8 cellular contexts compared by ENCODE assay signal in the genomic region with DNA sequence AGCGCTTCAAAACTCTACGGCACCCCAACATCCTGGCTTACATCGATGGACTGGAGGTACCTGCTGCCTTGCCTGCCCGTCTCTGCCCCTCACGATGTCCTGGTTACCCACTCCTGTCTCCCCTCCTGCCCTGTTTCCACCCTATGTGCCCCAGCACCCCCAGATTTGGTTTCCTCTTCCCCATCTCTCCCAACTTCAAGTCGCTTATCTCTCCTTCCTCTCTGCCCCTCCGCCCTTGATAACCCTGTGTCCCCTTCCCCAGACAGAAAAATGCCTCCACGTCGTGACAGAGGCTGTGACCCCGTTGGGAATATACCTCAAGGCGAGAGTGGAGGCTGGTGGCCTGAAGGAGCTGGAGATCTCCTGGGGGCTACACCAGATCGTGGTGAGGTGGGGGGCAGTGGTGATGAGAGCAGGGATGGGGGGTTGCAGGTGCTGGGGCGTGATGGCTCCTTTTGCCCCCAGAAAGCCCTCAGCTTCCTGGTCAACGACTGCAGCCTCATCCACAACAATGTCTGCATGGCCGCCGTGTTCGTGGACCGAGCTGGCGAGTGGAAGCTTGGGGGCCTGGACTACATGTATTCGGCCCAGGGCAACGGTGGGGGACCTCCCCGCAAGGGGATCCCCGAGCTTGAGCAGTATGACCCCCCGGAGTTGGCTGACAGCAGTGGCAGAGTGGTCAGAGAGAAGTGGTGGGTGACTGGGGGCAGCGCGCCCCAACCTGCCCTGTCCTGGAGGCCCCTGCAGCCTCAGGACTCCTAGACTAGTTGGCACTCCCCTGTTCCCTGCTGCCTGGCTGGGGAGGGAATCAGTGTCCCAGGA. TPM values are rescaled to one million over a fixed set of nuclear protein-coding genes. Genes with fewer than 3 reads are reported as not detected.
DNase-seq lines count a peak whose midpoint lies in the region; ATAC-seq and TF ChIP-seq lines count a peak whose summit lies in the region.

No MANE protein-coding gene starts in this region.

- no peaks in the 10 kb centered on the region for H3K9me3 Mint-ChIP-seq in WTC11

- in situ Hi-C loops in G401 (cut with HindIII; ENCODE audit: low sequenced_read_pairs), result no loop called here

- H3K27me3 ChIP-seq in right atrium auricular region (no peaks in the 10 kb centered on the region), skeletal muscle tissue (ENCODE audit: control insufficient read depth in 3 of 3, insufficient read depth in 3 of 3, low read length in 3 of 3) (no peaks in the 10 kb centered on the region)

- peak overlapping the region; percentile 100 for H3K4me3 ChIP-seq in right atrium auricular region
- peak overlapping the region; percentile 78 to 88 (median 78) for H3K4me3 ChIP-seq in skeletal muscle tissue (ENCODE audit: low read length in 3 of 3)

- H3K9me3 ChIP-seq in right atrium auricular region (no peaks in the 10 kb centered on the region), skeletal muscle tissue (ENCODE audit: control insufficient read depth in 3 of 3, low read length in 3 of 3) (no peaks in the 10 kb centered on the region)

- H3K27ac Mint-ChIP-seq in WTC11, result no peak overlapping the region; the same call in 1 of the 2 replicates

- peaks cover 10% of the 10 kb centered on the region for H3K36me3 Mint-ChIP-seq in WTC11

- no peak for TF ChIP-seq CTCF in WTC11 (IDR thresholded peaks at IDR 0.05)
- TF ChIP-seq CTCF in right atrium auricular region (IDR thresholded peaks at IDR 0.05), result no peak

- H3K27me3 Mint-ChIP-seq in WTC11 (ENCODE audit: low read depth), result peaks cover 11% of the 10 kb centered on the region

- POLR2A ChIA-PET in WTC11 (lab: Charles Lee), result interaction anchor here (1.1 to 2.1 kb wide), 4 partner anchors 18 to 172 kb away, joined by 4 to 11 read pairs (median 6); partner anchors contain the start of genes MALAT1 and TIGD3

- no peak for DNase-seq in WTC11 (ENCODE audit: low spot score)
- no peak for DNase-seq in right atrium auricular region (ENCODE audit: low spot score)
- DNase-seq in G401 (ENCODE audit: low spot score), result no peak
- no peak for DNase-seq in central memory CD4-positive, alpha-beta T cell
- no peak for DNase-seq in NCI-H1105 treated with DMSO at 0.1 percent for 48 hours (lab: John Stamatoyannopoulos, UW)

- peak overlapping the region; percentile 87 to 93 (median 89) for H3K9ac ChIP-seq in skeletal muscle tissue (ENCODE audit: low read depth in 1 of 3, low read length in 3 of 3)

- peak overlapping the region; percentile 94 for H3K27ac ChIP-seq in right atrium auricular region
- peak overlapping the region; percentile 87 for H3K27ac ChIP-seq in skeletal muscle tissue (ENCODE audit: low read depth, low read length)

- H3K4me1 ChIP-seq in right atrium auricular region (peaks cover 0 to 30% of the 10 kb centered on the region in 2 donors), skeletal muscle tissue (ENCODE audit: control insufficient read depth in 3 of 3, insufficient read depth in 3 of 3, low read length in 3 of 3) (peaks cover 19 to 23% (median 22%) of the 10 kb centered on the region in 3 donors)

- H3K36me3 ChIP-seq in right atrium auricular region (peaks cover 32% of the 10 kb centered on the region), skeletal muscle tissue (ENCODE audit: control insufficient read depth in 3 of 3, insufficient read depth in 3 of 3, low read length in 3 of 3) (peaks cover 31 to 36% (median 32%) of the 10 kb centered on the region in 3 donors)

- peaks cover 19% of the 10 kb centered on the region for H3K4me1 Mint-ChIP-seq in WTC11

- ATAC-seq in GM21737 (IDR thresholded peaks at IDR 0.05; ENCODE audit: unreplicated experiment), result peak; percentile 12
- no peak for ATAC-seq in WTC11
- ATAC-seq in GM18498 (IDR thresholded peaks at IDR 0.05; ENCODE audit: unreplicated experiment), result no peak

- CTCF ChIA-PET in WTC11 (lab: Charles Lee), result interaction anchor here (0.6 to 3.3 kb wide), 14 partner anchors 12 to 196 kb away, joined by 3 to 27 read pairs (median 6); partner anchors contain the start of genes FAM89B and ZNRD2

- peak overlapping the region; percentile 72 for H3K4me3 Mint-ChIP-seq in WTC11

TF ChIP-seq in WTC11, 78 proteins besides CTCF, POLR2A, EP300 and RAD21:
- TF ChIP-seq, protein P1, sequence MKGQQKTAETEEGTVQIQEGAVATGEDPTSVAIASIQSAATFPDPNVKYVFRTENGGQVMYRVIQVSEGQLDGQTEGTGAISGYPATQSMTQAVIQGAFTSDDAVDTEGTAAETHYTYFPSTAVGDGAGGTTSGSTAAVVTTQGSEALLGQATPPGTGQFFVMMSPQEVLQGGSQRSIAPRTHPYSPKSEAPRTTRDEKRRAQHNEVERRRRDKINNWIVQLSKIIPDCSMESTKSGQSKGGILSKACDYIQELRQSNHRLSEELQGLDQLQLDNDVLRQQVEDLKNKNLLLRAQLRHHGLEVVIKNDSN (CRISPR knock-in tag; IDR thresholded peaks at IDR 0.05), result no peak

RNA-seq across cellular contexts. Expression of gene SCYL1, which starts 1.0 kb away (rescaled TPM):
- total RNA-seq in WTC11 (2021), result 69.6 to 76.8 TPM (median 73.0 TPM) in 3 replicates
- total RNA-seq in right atrium auricular region, result 10 to 100 TPM; 71.8 to 89.7 TPM
- total RNA-seq in skeletal muscle tissue, result 36.0 TPM
- total RNA-seq in G401 (2014; rRNA removed; shearing (Covaris generic)), result 77.6 and 80.4 TPM in 2 replicates

RNA-seq across cellular contexts. Expression of gene MALAT1, which starts 27.0 kb away (rescaled TPM):
- 1,830 to 2,350 TPM (median 2,261 TPM) in 3 replicates for total RNA-seq in WTC11 (2021)
- 1,000 to 10,000 TPM; 2,120 to 2,577 TPM for total RNA-seq in right atrium auricular region
- 7,794 TPM for total RNA-seq in skeletal muscle tissue
- total RNA-seq in G401 (2014; rRNA removed; shearing (Covaris generic)), result 166 and 288 TPM in 2 replicates

RNA-seq across cellular contexts. Expression of gene LTBP3, which starts 32.3 kb away (rescaled TPM):
- total RNA-seq in WTC11 (2021) (15.9 to 23.6 TPM (median 20.7 TPM) in 3 replicates), right atrium auricular region (100 to 1,000 TPM; 114 to 161 TPM), skeletal muscle tissue (32.9 TPM)
- 32.5 and 53.2 TPM in 2 replicates for total RNA-seq in G401 (2014; rRNA removed; shearing (Covaris generic))

RNA-seq across cellular contexts. Expression of gene ZNRD2, which starts 44.4 kb away (rescaled TPM):
- total RNA-seq in WTC11 (2021) (54.8 to 70.9 TPM (median 55.7 TPM) in 3 replicates), right atrium auricular region (10 to 100 TPM; 36.1 to 50.6 TPM), skeletal muscle tissue (23.0 TPM)
- total RNA-seq in G401 (2014; rRNA removed; shearing (Covaris generic)), result 72.3 and 72.7 TPM in 2 replicates

RNA-seq across cellular contexts. Expression of gene FAM89B, which starts 46.5 kb away (rescaled TPM):
- total RNA-seq in WTC11 (2021), result 13.3 to 17.5 TPM (median 16.7 TPM) in 3 replicates
- total RNA-seq in right atrium auricular region, result 10 to 100 TPM; 25.7 to 51.0 TPM
- 14.6 TPM for total RNA-seq in skeletal muscle tissue
- 28.1 and 58.6 TPM in 2 replicates for total RNA-seq in G401 (2014; rRNA removed; shearing (Covaris generic))
